In genomic region chr16:30416047-30416603, GRCh38 we compare ENCODE assay signal across 20 cellular contexts. TPM values are rescaled to one million over a fixed set of nuclear protein-coding genes. Genes with fewer than 3 reads are reported as not detected.
A peak's percentile ranks its signal among the peaks of the same experiment; 100 is the strongest.
DNase-seq lines count a peak whose midpoint lies in the region; ATAC-seq and TF ChIP-seq lines count a peak whose summit lies in the region.
"Had no signal": no experiment of that assay in that cellular context is flagged by ENCODE, and none has a peak within 500 bp of the region (broad histone marks: within the 10 kb centered on the region; RNA-seq: fewer than 3 reads in every experiment).

No MANE protein-coding gene starts in this region.

- TF ChIP-seq CTCF in HEK293 (tag by site-specific recombination; IDR thresholded peaks at IDR 0.05) = no peak
- TF ChIP-seq CTCF in gastrocnemius medialis (IDR thresholded peaks at IDR 0.05 in 4 of 5, conservative IDR thresholded peaks at IDR 0.05 in 1 of 5) = no peak

- in situ Hi-C loops in gastrocnemius medialis (cut with MboI; ENCODE audit: low sequenced_read_pairs in 4 of 4) = loop anchor here in 2 of 4 donors (25.0 kb wide), 2 partner anchors 304 to 354 kb away; partner anchors contain the start of genes ALDOA (in 1 of the 2), GDPD3 (in 1 of the 2) and MAPK3 (in 1 of the 2)

- POLR2A ChIA-PET in HEK293 (lab: Yijun Ruan, JAX) = interaction anchor here (0.6 to 2.8 kb wide), 5 partner anchors 9 to 311 kb away, joined by 4 to 11 read pairs (median 6); partner anchors contain the start of genes TBC1D10B and ZNF771

- H3K9me3 ChIP-seq in HEK293 (ENCODE audit: control insufficient read depth, insufficient read depth, low read depth, low read length) = no peaks in the 10 kb centered on the region
- no peaks in the 10 kb centered on the region for H3K9me3 ChIP-seq in gastrocnemius medialis
- H3K9me3 ChIP-seq in MG63 = no peaks in the 10 kb centered on the region
- H3K9me3 ChIP-seq: Peyer's patch, right atrium auricular region, SJSA1 had no signal

- H3K36me3 ChIP-seq in HEK293 (ENCODE audit: control insufficient read depth in 2 of 2, insufficient read depth in 1 of 2, low read length in 2 of 2) (peaks cover 41 to 84% of the 10 kb centered on the region in 2 experiments; a peak in 2 of 3 replicates), gastrocnemius medialis (peaks cover 0 to 15% of the 10 kb centered on the region in 2 donors), MG63 (peaks cover 59% of the 10 kb centered on the region)
- H3K36me3 ChIP-seq: Peyer's patch had no signal

- H3K9me3 Mint-ChIP-seq in activated T-cell treated with anti-CD3 and anti-CD28 coated beads, Interleukin-2, amount 50 U/mL, for 72 hours = no peaks in the 10 kb centered on the region
- H3K9me3 Mint-ChIP-seq: activated CD4-positive, alpha-beta memory T cell treated with anti-CD3 and anti-CD28 coated beads, Interleukin-2, amount 10 ng/mL, durations not matched to agents 7 days and 5 days; activated naive CD8-positive, alpha-beta T cell treated with anti-CD3 and anti-CD28 coated beads, Interleukin-2, amount 10 ng/mL, durations not matched to agents 7 days and 5 days; WTC11 had no signal

- peaks cover 41% of the 10 kb centered on the region for H3K4me1 Mint-ChIP-seq in activated T-cell treated with anti-CD3 and anti-CD28 coated beads, Interleukin-2, amount 50 U/mL, for 72 hours (ENCODE audit: low read depth)

- H3K36me3 Mint-ChIP-seq in activated T-cell treated with anti-CD3 and anti-CD28 coated beads, Interleukin-2, amount 50 U/mL, for 72 hours (ENCODE audit: insufficient read depth in 2 of 2) = peaks cover 3 to 16% of the 10 kb centered on the region in 2 donors

- no peak for ATAC-seq in activated T-cell treated with anti-CD3 and anti-CD28 coated beads, Interleukin-2, amount 50 U/mL, for 72 hours (replicated peaks in 1 of 2)
- ATAC-seq in gastrocnemius medialis = no peak
- ATAC-seq in HG03108 (IDR thresholded peaks at IDR 0.05; ENCODE audit: unreplicated experiment) = no peak
- ATAC-seq: WTC11 had no signal

- no peaks in the 10 kb centered on the region for H3K27me3 Mint-ChIP-seq in activated T-cell treated with anti-CD3 and anti-CD28 coated beads, Interleukin-2, amount 50 U/mL, for 72 hours (ENCODE audit: low read depth)
- H3K27me3 Mint-ChIP-seq: activated CD4-positive, alpha-beta memory T cell treated with anti-CD3 and anti-CD28 coated beads, Interleukin-2, amount 10 ng/mL, durations not matched to agents 7 days and 5 days; activated naive CD8-positive, alpha-beta T cell treated with anti-CD3 and anti-CD28 coated beads, Interleukin-2, amount 10 ng/mL, durations not matched to agents 7 days and 5 days had no signal

- H3K4me1 ChIP-seq in HEK293 (ENCODE audit: control insufficient read depth, insufficient read depth, low read length) (peaks cover 12% of the 10 kb centered on the region), gastrocnemius medialis (peaks cover 8 to 14% of the 10 kb centered on the region in 2 donors)
- H3K4me1 ChIP-seq: SJSA1 had no signal

- H3K27ac Mint-ChIP-seq in activated T-cell treated with anti-CD3 and anti-CD28 coated beads, Interleukin-2, amount 50 U/mL, for 72 hours = no peak overlapping the region
- H3K27ac Mint-ChIP-seq: activated CD4-positive, alpha-beta memory T cell treated with anti-CD3 and anti-CD28 coated beads, Interleukin-2, amount 10 ng/mL, durations not matched to agents 7 days and 5 days; activated naive CD8-positive, alpha-beta T cell treated with anti-CD3 and anti-CD28 coated beads, Interleukin-2, amount 10 ng/mL, durations not matched to agents 7 days and 5 days; WTC11 had no signal

- H3K27ac ChIP-seq in HEK293 (ENCODE audit: extremely low read depth, low read depth, low read length) (no peak overlapping the region), caudate nucleus (ENCODE audit: low read depth, low read length) (peak overlapping the region; percentile 7), gastrocnemius medialis (peak overlapping the region; percentile 93 to 99 (median 96))
- H3K27ac ChIP-seq: Peyer's patch, SJSA1 had no signal

- no peak for TF ChIP-seq POLR2A in gastrocnemius medialis (IDR thresholded peaks at IDR 0.05)

- no peaks in the 10 kb centered on the region for H3K27me3 ChIP-seq in gastrocnemius medialis
- no peaks in the 10 kb centered on the region for H3K27me3 ChIP-seq in MG63
- H3K27me3 ChIP-seq: Peyer's patch, right atrium auricular region, SJSA1 had no signal

- CTCF ChIA-PET in HEK293 (lab: Yijun Ruan, JAX) = interaction anchor here (0.6 to 1.0 kb wide), 4 partner anchors 21 to 428 kb away, joined by 3 to 5 read pairs (median 3); partner anchors contain the start of gene ZNF48

- H3K4me3 ChIP-seq in HEK293 (ENCODE audit: low read depth, low read length) (no peak overlapping the region), gastrocnemius medialis (no peak overlapping the region), MG63 (no peak overlapping the region)
- H3K4me3 ChIP-seq: lung, Peyer's patch, right atrium auricular region, SJSA1 had no signal

- intact Hi-C loops in gastrocnemius medialis (cut with DNase I; ENCODE audit: low total_unique reads) = loop anchor here (10.0 kb wide), 1 partner anchor 351 kb away; the partner anchor contains the start of gene ALDOA

- H3K4me3 Mint-ChIP-seq in activated T-cell treated with anti-CD3 and anti-CD28 coated beads, Interleukin-2, amount 50 U/mL, for 72 hours = peak overlapping the region; percentile 5 to 10

- DNase-seq in activated T-cell treated with anti-CD3 and anti-CD28 coated beads, Interleukin-2, amount 50 U/mL, for 72 hours = no peak
- no peak for DNase-seq in activated T-cell treated with anti-CD3 and anti-CD28 coated beads, Interleukin-2, amount 50 U/mL, for 48 hours
- peak in 1 of 61 donors; percentile 12 for DNase-seq in caudate nucleus (lab: John Stamatoyannopoulos, UW)
- DNase-seq in gastrocnemius medialis = no peak
- DNase-seq in C1 segment of cervical spinal cord (lab: John Stamatoyannopoulos, UW) = no peak
- DNase-seq in MG63 = no peak
- DNase-seq: activated CD4-positive, alpha-beta memory T cell treated with anti-CD3 and anti-CD28 coated beads, Interleukin-2, amount 10 ng/mL, durations not matched to agents 7 days and 5 days; activated naive CD8-positive, alpha-beta T cell treated with anti-CD3 and anti-CD28 coated beads, Interleukin-2, amount 10 ng/mL, durations not matched to agents 7 days and 5 days; activated T-cell treated with anti-CD3 and anti-CD28 coated beads for 4 hours; NCI-H2081 treated with DMSO at 0.1 percent for 48 hours; Peyer's patch; stimulated activated CD4-positive, alpha-beta T cell treated with anti-CD3 and anti-CD28 coated beads, Interleukin-12 subunit alpha, Interleukin-12 subunit beta, amount 100 ng/mL, for 4 hours; T-helper 9 cell had no signal

TF ChIP-seq in HEK293, 187 proteins besides CTCF, POLR2A, EP300 and RAD21 (continues in another document):
- TF ChIP-seq ZBTB17 (tag by site-specific recombination; IDR thresholded peaks at IDR 0.05) = peak; percentile 95
- TF ChIP-seq ZEB2 (tag by site-specific recombination; IDR thresholded peaks at IDR 0.05) = peak; percentile 38
- peak; percentile 72 for TF ChIP-seq SP7 (tag by site-specific recombination; IDR thresholded peaks at IDR 0.05)
- peak; percentile 31; the same call in 1 of the 2 replicates for TF ChIP-seq ZNF629 (tag by site-specific recombination; IDR thresholded peaks at IDR 0.05)
- TF ChIP-seq ZSCAN16 (tag by site-specific recombination; IDR thresholded peaks at IDR 0.05) = peak; percentile 87
- TF ChIP-seq ZNF704 (tag by site-specific recombination; IDR thresholded peaks at IDR 0.05) = no peak

RNA-seq across cellular contexts. Expression of gene ZNF771, which starts 8.7 kb away (rescaled TPM):
- 1 to 10 TPM; 5.8 to 6.3 TPM for total RNA-seq in activated T-cell treated with anti-CD3 and anti-CD28 coated beads, Interleukin-2, amount 50 U/mL, for 72 hours
- 10 to 100 TPM; 16.7 to 34.1 (median 24.7) TPM for total RNA-seq in gastrocnemius medialis
- 13.1 and 28.5 TPM in 2 replicates for total RNA-seq in MG63 (2014; rRNA removed; shearing (Covaris generic); ENCODE audit: low replicate concordance)

RNA-seq across cellular contexts. Expression of gene DCTPP1, which starts 13.7 kb away (rescaled TPM):
- total RNA-seq in activated T-cell treated with anti-CD3 and anti-CD28 coated beads, Interleukin-2, amount 50 U/mL, for 72 hours = 10 to 100 TPM; 56.5 to 78.8 TPM
- 10 to 100 TPM; 11.8 to 32.6 (median 17.8) TPM for total RNA-seq in gastrocnemius medialis
- 106 and 131 TPM in 2 replicates for total RNA-seq in MG63 (2014; rRNA removed; shearing (Covaris generic); ENCODE audit: low replicate concordance)

RNA-seq across cellular contexts. Expression of gene ZNF48, which starts 20.9 kb away (rescaled TPM):
- total RNA-seq in activated T-cell treated with anti-CD3 and anti-CD28 coated beads, Interleukin-2, amount 50 U/mL, for 72 hours = 10 to 100 TPM; 10.5 to 13.1 TPM
- 10 to 100 TPM in 2 of 4 donors, 1 to 10 TPM in 2; 4.4 to 12.7 (median 8.7) TPM for total RNA-seq in gastrocnemius medialis
- total RNA-seq in MG63 (2014; rRNA removed; shearing (Covaris generic); ENCODE audit: low replicate concordance) = 17.2 and 19.8 TPM in 2 replicates

RNA-seq across cellular contexts. Expression of gene SEPHS2, which starts 29.5 kb away (rescaled TPM):
- 10 to 100 TPM; 67.0 to 82.1 TPM for total RNA-seq in activated T-cell treated with anti-CD3 and anti-CD28 coated beads, Interleukin-2, amount 50 U/mL, for 72 hours
- 10 to 100 TPM; 23.7 to 29.5 (median 27.4) TPM for total RNA-seq in gastrocnemius medialis
- 75.8 and 110 TPM in 2 replicates for total RNA-seq in MG63 (2014; rRNA removed; shearing (Covaris generic); ENCODE audit: low replicate concordance)

RNA-seq across cellular contexts. Expression of gene SEPTIN1, which starts 33.8 kb away (rescaled TPM):
- total RNA-seq in activated T-cell treated with anti-CD3 and anti-CD28 coated beads, Interleukin-2, amount 50 U/mL, for 72 hours = 100 to 1,000 TPM; 223 to 233 TPM
- total RNA-seq in gastrocnemius medialis = under 1 TPM in 1 of 4 donors, not detected in 3; 0.65 TPM
- total RNA-seq in MG63 (2014; rRNA removed; shearing (Covaris generic); ENCODE audit: low replicate concordance) = not detected in 2 replicates
- total RNA-seq: NCI-H460, SJSA1 had no signal
